Comparison of ENCODE assay signal across 9 cellular contexts in genomic region chr22:22666307-22667091, GRCh38. TPM values are rescaled to one million over a fixed set of nuclear protein-coding genes. Genes with fewer than 3 reads are reported as not detected.
A peak's percentile ranks its signal among the peaks of the same experiment; 100 is the strongest.
DNase-seq lines count a peak whose midpoint lies in the region; ATAC-seq and TF ChIP-seq lines count a peak whose summit lies in the region.
"Had no signal": no experiment of that assay in that cellular context is flagged by ENCODE, and none has a peak within 500 bp of the region (broad histone marks: within the 10 kb centered on the region; RNA-seq: fewer than 3 reads in every experiment).

No MANE protein-coding gene starts in this region.

- H2AFZ ChIP-seq in neural cell (ENCODE audit: low read depth, low read length): no peak overlapping the region

- H3K9ac ChIP-seq in neural cell (ENCODE audit: low read length): no peak overlapping the region

- TF ChIP-seq EP300 in neural cell (conservative IDR thresholded peaks at IDR 0.05; ENCODE audit: poor library complexity, severe bottlenecking): no peak

- H4K20me1 ChIP-seq in neural cell (ENCODE audit: insufficient read depth): no peaks in the 10 kb centered on the region

- no peaks in the 10 kb centered on the region for H3F3A ChIP-seq in neural cell (ENCODE audit: insufficient read depth, low read length, poor library complexity, severe bottlenecking)

- no peak overlapping the region for H3K4me3 ChIP-seq in choroid plexus epithelial cell (ENCODE audit: low read depth, low read length)
- H3K4me3 ChIP-seq in neural cell (ENCODE audit: low read length): no peak overlapping the region

- no peaks in the 10 kb centered on the region for H3K27me3 ChIP-seq in neural cell (ENCODE audit: insufficient read depth, low read depth, low read length)

- TF ChIP-seq RAD21 in neural cell (conservative IDR thresholded peaks at IDR 0.05): no peak

- H3K9me3 ChIP-seq in neural cell (ENCODE audit: low read length): no peaks in the 10 kb centered on the region

- H3K4me2 ChIP-seq in neural cell (ENCODE audit: low read length): no peak overlapping the region

- no peaks in the 10 kb centered on the region for H3K79me2 ChIP-seq in neural cell (replicated peaks; ENCODE audit: insufficient read depth, low read length)

- no peaks in the 10 kb centered on the region for H3K9me2 ChIP-seq in neural cell (ENCODE audit: insufficient read depth, low read length)

- H3K36me3 ChIP-seq in neural cell (ENCODE audit: insufficient read depth, low read length): no peaks in the 10 kb centered on the region

- DNase-seq in activated naive CD4-positive, alpha-beta T cell treated with Interleukin-2 at 50 U/mL for 16 hours: peak; percentile 4
- no peak for DNase-seq in activated naive CD4-positive, alpha-beta T cell treated with anti-CD3 and anti-CD28 coated beads, Interleukin-2, amount 50 U/mL, for 16 hours
- peak; percentile 49 for DNase-seq in NCI-H146 (lab: John Stamatoyannopoulos, UW)
- DNase-seq in choroid plexus epithelial cell (ENCODE audit: low read depth): peak; percentile 65
- no peak for DNase-seq in NCI-H2227 treated with DMSO at 0.1 percent for 48 hours (lab: John Stamatoyannopoulos, UW)

- ATAC-seq in GM19351 (IDR thresholded peaks at IDR 0.05; ENCODE audit: unreplicated experiment): no peak
- ATAC-seq in GM18868 (IDR thresholded peaks at IDR 0.05; ENCODE audit: unreplicated experiment): no peak

- no peak overlapping the region for H3K27ac ChIP-seq in neural cell (ENCODE audit: low read length)

- peak; percentile 91 for TF ChIP-seq CTCF in choroid plexus epithelial cell (conservative IDR thresholded peaks at IDR 0.05; ENCODE audit: low read depth, low read length)
- peak; percentile 14 for TF ChIP-seq CTCF in neural cell (IDR thresholded peaks at IDR 0.05; ENCODE audit: poor library complexity, severe bottlenecking)

TF ChIP-seq in neural cell, 6 proteins besides CTCF, POLR2A, EP300 and RAD21:
- TF ChIP-seq EZH2 (IDR thresholded peaks at IDR 0.05; ENCODE audit: borderline replicate concordance, insufficient read depth, low read length, poor library complexity, severe bottlenecking): no peak
- TF ChIP-seq SMC3 (conservative IDR thresholded peaks at IDR 0.05; ENCODE audit: poor library complexity): no peak
- no peak for TF ChIP-seq MXI1 (conservative IDR thresholded peaks at IDR 0.05; ENCODE audit: poor library complexity, severe bottlenecking)

RNA-seq across cellular contexts. Expression of gene GGTLC2, which starts 22.1 kb away (rescaled TPM):
- polyA plus RNA-seq in neural cell: not detected in 2 replicates
- polyA minus RNA-seq in neural cell: not detected in 2 replicates
- polyA plus RNA-seq: adipose tissue had no signal

Comparison
In these comparisons a context has a peak if more than half of its experiments do, and no peak if none do; other contexts are left out.
1. DNase-seq: peak in activated naive CD4-positive, alpha-beta T cell treated with Interleukin-2 at 50 U/mL for 16 hours (single experiment), NCI-H146 (single experiment) and choroid plexus epithelial cell (single experiment); none in activated naive CD4-positive, alpha-beta T cell treated with anti-CD3 and anti-CD28 coated beads, Interleukin-2, amount 50 U/mL, for 16 hours (single experiment) and NCI-H2227 treated with DMSO at 0.1 percent for 48 hours (single experiment).